ENCODE assay signal across 10 cellular contexts in genomic region chr12:71947645-71948105, GRCh38.
DNase-seq lines count a peak whose midpoint lies in the region; ATAC-seq, FAIRE-seq and TF ChIP-seq lines count a peak whose summit lies in the region.
"Had no signal": no experiment of that assay in that cellular context is flagged by ENCODE, and none has a peak within 500 bp of the region (broad histone marks: within the 10 kb centered on the region; RNA-seq: fewer than 3 reads in every experiment).

No MANE protein-coding gene starts in this region.

- ATAC-seq in GM21723 (IDR thresholded peaks at IDR 0.05; ENCODE audit: unreplicated experiment), result no peak
- no peak for ATAC-seq in HG03175 (IDR thresholded peaks at IDR 0.05; ENCODE audit: unreplicated experiment)
- ATAC-seq in GM21515 (IDR thresholded peaks at IDR 0.05; ENCODE audit: unreplicated experiment), result no peak
- no peak for ATAC-seq in HG03460 (IDR thresholded peaks at IDR 0.05; ENCODE audit: unreplicated experiment)
- ATAC-seq: activated CD4-positive, alpha-beta T cell treated with anti-CD3 and anti-CD28 coated beads for 36 hours had no signal

- peak; percentile 93 for FAIRE-seq in D721Med (lab: Jason Lieb, UNC)

- no peak for DNase-seq in D721Med (ENCODE audit: insufficient read length, low spot score)
- DNase-seq in NCI-H187 (lab: John Stamatoyannopoulos, UW), result peak; percentile 91 to 93
- DNase-seq in astrocyte of the hippocampus (ENCODE audit: low read depth, low spot score), result peak; percentile 71
- peak; percentile 89 for DNase-seq in kidney tubule cell (ENCODE audit: low spot score)
- DNase-seq: activated CD4-positive, alpha-beta T cell treated with anti-CD3 and anti-CD28 coated beads for 36 hours; CD4-positive, CD25-positive, alpha-beta regulatory T cell had no signal

- TF ChIP-seq CTCF in D721Med (IDR thresholded peaks at IDR 0.05; ENCODE audit: insufficient read depth, missing control alignments), result no peak
